In the genomic region with DNA sequence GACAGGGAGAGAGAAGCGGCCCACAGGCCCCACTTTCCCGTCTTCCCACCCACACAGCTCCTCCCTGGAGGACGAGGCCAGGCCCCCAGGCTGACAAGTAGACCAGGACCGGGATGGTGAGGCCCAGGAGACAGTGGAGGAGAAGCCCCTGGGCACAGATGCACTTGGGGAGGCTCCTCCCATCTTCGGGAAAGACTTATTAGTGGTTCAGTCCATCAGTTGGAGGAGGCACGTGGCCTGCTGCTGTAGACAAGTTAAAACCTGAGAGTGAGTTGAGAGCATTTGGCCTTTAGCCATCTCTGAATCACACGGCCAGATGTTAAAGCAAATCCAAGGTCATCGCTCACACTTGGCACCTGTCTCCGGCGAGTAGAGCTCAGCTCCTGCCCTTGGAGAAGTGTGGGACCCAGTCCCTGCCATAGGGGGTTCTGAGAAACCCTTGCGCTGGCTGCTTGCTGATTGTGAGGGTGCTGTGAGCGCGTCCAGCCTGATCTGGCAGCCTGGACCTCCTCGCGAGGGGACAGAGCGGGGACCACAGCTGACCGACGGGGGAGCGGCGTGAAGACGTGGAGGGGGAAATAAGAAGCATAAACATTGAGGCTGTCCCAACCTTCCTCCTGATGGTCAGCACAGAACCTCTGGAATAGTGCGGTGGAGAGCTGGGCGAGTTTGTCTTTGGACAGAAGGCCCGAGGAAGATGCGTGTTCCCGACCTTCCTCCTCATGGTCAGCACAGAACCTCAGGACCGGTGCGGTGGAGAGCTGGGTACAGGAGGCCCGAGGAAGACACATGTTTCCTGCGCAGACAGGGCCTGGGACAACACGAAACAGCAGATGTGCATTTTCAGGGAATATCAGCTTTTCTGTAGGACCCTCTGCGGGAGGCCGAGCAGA, we compare ENCODE assay signal across 11 cellular contexts. TPM values are rescaled to one million over a fixed set of nuclear protein-coding genes. Genes with fewer than 3 reads are reported as not detected.
A peak's percentile ranks its signal among the peaks of the same experiment; 100 is the strongest.
DNase-seq lines count a peak whose midpoint lies in the region; ATAC-seq, FAIRE-seq and TF ChIP-seq lines count a peak whose summit lies in the region.
"Had no signal": no experiment of that assay in that cellular context is flagged by ENCODE, and none has a peak within 500 bp of the region (broad histone marks: within the 10 kb centered on the region; RNA-seq: fewer than 3 reads in every experiment).

No MANE protein-coding gene starts in this region.

- no peaks in the 10 kb centered on the region for H3K27me3 Mint-ChIP-seq in activated CD8-positive, alpha-beta memory T cell treated with anti-CD3 and anti-CD28 coated beads, Interleukin-2, amount 10 ng/mL, durations not matched to agents 7 days and 5 days

- peak; percentile 38 for DNase-seq in activated CD8-positive, alpha-beta memory T cell treated with anti-CD3 and anti-CD28 coated beads, Interleukin-2, amount 10 ng/mL, durations not matched to agents 7 days and 5 days
- DNase-seq in activated CD8-positive, alpha-beta memory T cell treated with anti-CD3 and anti-CD28 coated beads, Interleukin-2, amount 50 U/mL, for 4 hours: no peak
- peak; percentile 81 for DNase-seq in NCI-H82 (lab: John Stamatoyannopoulos, UW)
- peak; percentile 77 for DNase-seq in fibroblast of mammary gland (ENCODE audit: low read depth)
- peak; percentile 37 for DNase-seq in testis
- no peak for DNase-seq in GM12891 (ENCODE audit: insufficient read length, low spot score)

- 73 to 75% methylated on average over 27 to 33 of the region's 33 CpGs for WGBS in testis, 2 donors

- no peak for TF ChIP-seq POLR2A in testis (IDR thresholded peaks at IDR 0.05)
- TF ChIP-seq POLR2A in GM12891 (IDR thresholded peaks at IDR 0.05; ENCODE audit: low read depth, low read length): no peak

- peak overlapping the region; percentile 9 to 66 for H3K27ac ChIP-seq in testis
- H3K27ac ChIP-seq: neutrophil had no signal

- no peak for FAIRE-seq in GM12891 (lab: Jason Lieb, UNC)

- peaks cover 41% of the 10 kb centered on the region for H3K4me1 ChIP-seq in testis

- H3K9me3 ChIP-seq in testis: no peaks in the 10 kb centered on the region
- H3K9me3 ChIP-seq: neutrophil had no signal

- no peak overlapping the region for H3K27ac Mint-ChIP-seq in activated CD8-positive, alpha-beta memory T cell treated with anti-CD3 and anti-CD28 coated beads, Interleukin-2, amount 10 ng/mL, durations not matched to agents 7 days and 5 days
- H3K27ac Mint-ChIP-seq: IgD-negative memory B cell had no signal

- H3K36me3 ChIP-seq in testis (ENCODE audit: low read depth, missing control alignments): no peaks in the 10 kb centered on the region
- H3K36me3 ChIP-seq: neutrophil had no signal

- H3K4me3 ChIP-seq in fibroblast of mammary gland (ENCODE audit: control insufficient read depth, low read depth, low read length) (no peak overlapping the region), testis (no peak overlapping the region)
- H3K4me3 ChIP-seq: dorsolateral prefrontal cortex had no signal

- ATAC-seq in activated CD8-positive, alpha-beta memory T cell treated with anti-CD3 and anti-CD28 coated beads, Interleukin-2, amount 10 ng/mL, durations not matched to agents 7 days and 5 days: no peak
- ATAC-seq in HG02678 (IDR thresholded peaks at IDR 0.05; ENCODE audit: unreplicated experiment) (no peak), HG02763 (IDR thresholded peaks at IDR 0.05; ENCODE audit: unreplicated experiment) (no peak)

- intact Hi-C loops in testis (cut with DNase I; ENCODE audit: low total_unique reads): no loop called here

- H3K27me3 ChIP-seq in testis: no peaks in the 10 kb centered on the region
- H3K27me3 ChIP-seq: dorsolateral prefrontal cortex, neutrophil had no signal

- H3K9me3 Mint-ChIP-seq in activated CD8-positive, alpha-beta memory T cell treated with anti-CD3 and anti-CD28 coated beads, Interleukin-2, amount 10 ng/mL, durations not matched to agents 7 days and 5 days (ENCODE audit: low read depth): no peaks in the 10 kb centered on the region
- H3K9me3 Mint-ChIP-seq: IgD-negative memory B cell had no signal

- H3K4me3 Mint-ChIP-seq in activated CD8-positive, alpha-beta memory T cell treated with anti-CD3 and anti-CD28 coated beads, Interleukin-2, amount 10 ng/mL, durations not matched to agents 7 days and 5 days: no peak overlapping the region
- H3K4me3 Mint-ChIP-seq: IgD-negative memory B cell had no signal

- no peaks in the 10 kb centered on the region for H3K36me3 Mint-ChIP-seq in activated CD8-positive, alpha-beta memory T cell treated with anti-CD3 and anti-CD28 coated beads, Interleukin-2, amount 10 ng/mL, durations not matched to agents 7 days and 5 days
- H3K36me3 Mint-ChIP-seq: IgD-negative memory B cell had no signal

- no peaks in the 10 kb centered on the region for H3K4me1 Mint-ChIP-seq in activated CD8-positive, alpha-beta memory T cell treated with anti-CD3 and anti-CD28 coated beads, Interleukin-2, amount 10 ng/mL, durations not matched to agents 7 days and 5 days
- H3K4me1 Mint-ChIP-seq: IgD-negative memory B cell had no signal

- CTCF ChIA-PET in activated CD8-positive, alpha-beta memory T cell treated with anti-CD3 and anti-CD28 coated beads, Interleukin-2, amount 10 ng/mL, durations not matched to agents 7 days and 5 days (lab: Charles Lee): no interaction called here

- TF ChIP-seq CTCF in fibroblast of mammary gland (conservative IDR thresholded peaks at IDR 0.05; ENCODE audit: control insufficient read depth, insufficient read depth, low read depth, low read length): no peak
- TF ChIP-seq CTCF in testis (IDR thresholded peaks at IDR 0.05): no peak

TF ChIP-seq in GM12891, 5 proteins besides CTCF, POLR2A, EP300 and RAD21:
- TF ChIP-seq TAF1 (IDR thresholded peaks at IDR 0.05; ENCODE audit: low read depth, low read length) (no peak), POU2F2 (IDR thresholded peaks at IDR 0.05; ENCODE audit: low read depth, low read length) (no peak)
TF ChIP-seq in GM12891: peak in this region for 0.

RNA-seq across cellular contexts. Expression of gene ALLC, which starts 24.7 kb away (rescaled TPM):
- total RNA-seq in activated CD8-positive, alpha-beta memory T cell treated with anti-CD3 and anti-CD28 coated beads, Interleukin-2, amount 10 ng/mL, durations not matched to agents 7 days and 5 days: not detected
- total RNA-seq in testis: 10 to 100 TPM in 1 of 2 donors, 1 to 10 TPM in 1; 8.1 to 18.5 TPM
- 35.1 TPM for polyA plus RNA-seq in testis (ENCODE audit: insufficient read depth, low read depth, low replicate concordance)
- not detected for polyA plus RNA-seq in GM12891 (2012; ENCODE audit: low read depth, missing spikeins)
- polyA plus RNA-seq: IgD-negative memory B cell had no signal

RNA-seq across cellular contexts. Expression of gene COLEC11, which starts 38.4 kb away (rescaled TPM):
- total RNA-seq in activated CD8-positive, alpha-beta memory T cell treated with anti-CD3 and anti-CD28 coated beads, Interleukin-2, amount 10 ng/mL, durations not matched to agents 7 days and 5 days: under 1 TPM; 0.23 to 0.32 TPM
- 10 to 100 TPM; 15.4 to 15.8 TPM for total RNA-seq in testis
- 12.7 TPM for polyA plus RNA-seq in testis (ENCODE audit: insufficient read depth, low read depth, low replicate concordance)
- polyA plus RNA-seq in GM12891 (2012; ENCODE audit: low read depth, missing spikeins): 1.1 TPM
- polyA plus RNA-seq: IgD-negative memory B cell had no signal

RNA-seq across cellular contexts. Expression of gene RPS7, which starts 58.3 kb away (rescaled TPM):
- total RNA-seq in activated CD8-positive, alpha-beta memory T cell treated with anti-CD3 and anti-CD28 coated beads, Interleukin-2, amount 10 ng/mL, durations not matched to agents 7 days and 5 days: 1,000 to 10,000 TPM; 1,010 to 1,163 TPM
- 100 to 1,000 TPM; 728 to 906 TPM for total RNA-seq in testis
- polyA plus RNA-seq in testis (ENCODE audit: insufficient read depth, low read depth, low replicate concordance): 989 TPM
- 3,128 TPM for polyA plus RNA-seq in GM12891 (2012; ENCODE audit: low read depth, missing spikeins)

Comparison
In these comparisons a context has a peak if more than half of its experiments do, and no peak if none do; other contexts are left out.
1. DNase-seq: peak in activated CD8-positive, alpha-beta memory T cell treated with anti-CD3 and anti-CD28 coated beads, Interleukin-2, amount 10 ng/mL, durations not matched to agents 7 days and 5 days (single experiment), NCI-H82 (single experiment), fibroblast of mammary gland (single experiment) and testis (single experiment); none in activated CD8-positive, alpha-beta memory T cell treated with anti-CD3 and anti-CD28 coated beads, Interleukin-2, amount 50 U/mL, for 4 hours (single experiment) and GM12891 (single experiment).
2. RNA of gene ALLC, which starts 24.7 kb away (total RNA-seq): 8.1 to 18.5 TPM in testis; not detected in activated CD8-positive, alpha-beta memory T cell treated with anti-CD3 and anti-CD28 coated beads, Interleukin-2, amount 10 ng/mL, durations not matched to agents 7 days and 5 days; every median in the first group is over 4 times any median in the second.
3. RNA of gene COLEC11, which starts 38.4 kb away (total RNA-seq): 15.4 to 15.8 TPM in testis; 0.23 to 0.32 TPM in activated CD8-positive, alpha-beta memory T cell treated with anti-CD3 and anti-CD28 coated beads, Interleukin-2, amount 10 ng/mL, durations not matched to agents 7 days and 5 days; every median in the first group is over 10 times any median in the second.